In the genomic region with DNA sequence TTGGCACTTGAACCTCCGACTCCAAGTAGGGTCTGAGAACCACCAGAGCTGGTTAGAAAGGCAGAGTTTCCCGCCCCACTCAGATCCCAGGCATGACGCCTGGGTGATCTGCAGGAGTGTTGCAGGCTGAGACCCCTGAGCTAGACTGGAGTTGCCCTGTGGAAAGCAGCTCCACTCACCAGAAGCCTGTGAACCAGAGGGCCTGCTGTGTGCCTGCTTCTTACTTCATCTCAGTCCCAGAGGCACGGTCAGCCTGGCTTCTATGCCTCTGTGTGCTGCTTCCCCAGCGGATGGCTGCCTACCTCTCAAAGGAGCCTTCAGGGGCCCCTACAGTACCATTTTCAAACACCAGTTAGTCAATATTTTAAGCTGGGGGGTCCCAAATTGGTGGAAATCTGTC, we compare ENCODE assay signal across 17 cellular contexts. TPM values are rescaled to one million over a fixed set of nuclear protein-coding genes. Genes with fewer than 3 reads are reported as not detected.
A peak's percentile ranks its signal among the peaks of the same experiment; 100 is the strongest.
DNase-seq lines count a peak whose midpoint lies in the region; ATAC-seq and TF ChIP-seq lines count a peak whose summit lies in the region.
"Had no signal": no experiment of that assay in that cellular context is flagged by ENCODE, and none has a peak within 500 bp of the region (broad histone marks: within the 10 kb centered on the region; RNA-seq: fewer than 3 reads in every experiment).

No MANE protein-coding gene starts in this region.

- RAD21 ChIA-PET in HCT116 (lab: Charles Lee; ENCODE audit: low non-redundant PET in 1 of 2, low total read pairs in 2 of 2, uncharacterized antibody in 2 of 2, unreplicated experiment in 2 of 2), result no interaction called here

- H3K9ac ChIP-seq in HCT116 (ENCODE audit: low read length) (no peak overlapping the region), smooth muscle cell (ENCODE audit: low read depth) (peak overlapping the region; percentile 76)

- H3K27me3 ChIP-seq in HCT116 (ENCODE audit: insufficient read depth, low read length), result 0 out of 2 replicates have a peak, but pooled peaks cover 4% of the 10 kb centered on the region
- no peaks in the 10 kb centered on the region for H3K27me3 ChIP-seq in ascending aorta
- H3K27me3 ChIP-seq in left ventricle myocardium inferior (ENCODE audit: low read depth), result no peaks in the 10 kb centered on the region
- no peaks in the 10 kb centered on the region for H3K27me3 ChIP-seq in smooth muscle cell (ENCODE audit: low read depth)
- H3K27me3 ChIP-seq in SJCRH30, result no peaks in the 10 kb centered on the region

- H3K4me3 ChIP-seq in HCT116 (replicated peaks in 1 of 2; ENCODE audit: low read depth in 1 of 2, low read length in 2 of 2) (no peak overlapping the region), ascending aorta (no peak overlapping the region), left ventricle myocardium inferior (no peak overlapping the region), smooth muscle cell (no peak overlapping the region), SJCRH30 (no peak overlapping the region)
- H3K4me3 ChIP-seq: lower lobe of right lung had no signal

- H3K36me3 ChIP-seq in HCT116 (ENCODE audit: control insufficient read depth in 1 of 2, insufficient read depth in 2 of 2, low read length in 2 of 2) (no peaks in the 10 kb centered on the region), ascending aorta (no peaks in the 10 kb centered on the region), left ventricle myocardium inferior (no peaks in the 10 kb centered on the region), smooth muscle cell (ENCODE audit: low read depth) (no peaks in the 10 kb centered on the region), SJCRH30 (no peaks in the 10 kb centered on the region)
- H3K36me3 ChIP-seq: lower lobe of right lung had no signal

- H3K79me2 ChIP-seq in HCT116 (ENCODE audit: insufficient read depth, low read length) (no peaks in the 10 kb centered on the region), smooth muscle cell (ENCODE audit: low read depth) (no peaks in the 10 kb centered on the region)

- no peaks in the 10 kb centered on the region for H3K9me2 ChIP-seq in HCT116 (ENCODE audit: insufficient read depth)

- CTCF ChIA-PET in HCT116 (lab: Charles Lee), result interaction anchor here (1.4 kb wide), 1 partner anchor 328 kb away, joined by 4 read pairs; no protein-coding TSS in a partner anchor

- ATAC-seq in HCT116 (no peak), HG02885 (IDR thresholded peaks at IDR 0.05; ENCODE audit: poor library complexity, unreplicated experiment) (no peak)
- ATAC-seq: effector memory CD8-positive, alpha-beta T cell had no signal

- no TSS peak for BruUV-seq in HCT116 (replicated peaks; lab: Mats Ljungman, UMichigan)

- 73% methylated on average over 5 of the region's 5 CpGs for WGBS in smooth muscle cell (ENCODE audit: low lambda C conversion rate)

- TF ChIP-seq CTCF in HCT116 (IDR thresholded peaks at IDR 0.05 in 2 of 3, conservative IDR thresholded peaks at IDR 0.05 in 1 of 3; ENCODE audit: borderline replicate concordance in 1 of 3, insufficient read depth in 1 of 3, low read depth in 2 of 3, low read length in 2 of 3) (no peak), ascending aorta (IDR thresholded peaks at IDR 0.05) (no peak), left ventricle myocardium inferior (IDR thresholded peaks at IDR 0.05; ENCODE audit: borderline replicate concordance) (no peak), smooth muscle cell (IDR thresholded peaks at IDR 0.05; ENCODE audit: borderline replicate concordance, insufficient read depth, poor library complexity, severe bottlenecking) (no peak)

- H2AFZ ChIP-seq in HCT116 (ENCODE audit: low read depth, low read length, poor library complexity, severe bottlenecking) (peak overlapping the region; percentile 66), smooth muscle cell (ENCODE audit: low read depth) (peak overlapping the region; percentile 35)

- H4K20me1 ChIP-seq in HCT116 (ENCODE audit: insufficient read depth), result no peaks in the 10 kb centered on the region
- no peaks in the 10 kb centered on the region for H4K20me1 ChIP-seq in smooth muscle cell (ENCODE audit: low read depth)

- no peak for TF ChIP-seq RAD21 in HCT116 (IDR thresholded peaks at IDR 0.05; ENCODE audit: low read depth)

- intact Hi-C loops in HCT116 (cut with micrococcal nuclease) (no loop called here), ascending aorta (cut with DNase I) (loop anchor here (2.0 to 10.0 kb wide), 2 partner anchors 433 to 553 kb away; partner anchors contain the start of genes REV3L and TRAF3IP2), left ventricle myocardium inferior (cut with micrococcal nuclease) (no loop called here)

- H3K4me1 ChIP-seq in HCT116 (ENCODE audit: control insufficient read depth in 1 of 2, insufficient read depth in 2 of 2, low read length in 2 of 2) (peaks cover 0 to 13% of the 10 kb centered on the region in 2 experiments; a peak in 2 of 4 replicates), ascending aorta (peaks cover 5 to 31% of the 10 kb centered on the region in 2 donors), left ventricle myocardium inferior (peaks cover 10% of the 10 kb centered on the region), smooth muscle cell (ENCODE audit: low read depth) (peaks cover 9% of the 10 kb centered on the region), SJCRH30 (peaks cover 6% of the 10 kb centered on the region)

- TF ChIP-seq POLR2A in HCT116 (IDR thresholded peaks at IDR 0.05; ENCODE audit: borderline replicate concordance, extremely low read depth, insufficient read depth, insufficient read length), result no peak

- H3K4me2 ChIP-seq in HCT116 (ENCODE audit: low read length), result peak overlapping the region; percentile 42; the same call in 1 of the 2 replicates
- H3K4me2 ChIP-seq in smooth muscle cell, result peak overlapping the region; percentile 72

- H3K9me3 ChIP-seq in HCT116 (ENCODE audit: control insufficient read depth in 1 of 2, insufficient read depth in 1 of 2, low read depth in 1 of 2, low read length in 2 of 2) (no peaks in the 10 kb centered on the region), ascending aorta (no peaks in the 10 kb centered on the region), left ventricle myocardium inferior (replicated peaks) (no peaks in the 10 kb centered on the region), smooth muscle cell (replicated peaks; ENCODE audit: low read depth) (no peaks in the 10 kb centered on the region), SJCRH30 (replicated peaks) (no peaks in the 10 kb centered on the region)
- H3K9me3 ChIP-seq: lower lobe of right lung had no signal

- POLR2A ChIA-PET in HCT116 (lab: Charles Lee), result no interaction called here

- no peak for DNase-seq in HCT116 (ENCODE audit: low read depth, low spot score)
- no peak for DNase-seq in ascending aorta (ENCODE audit: low spot score in 2 of 2)
- no peak for DNase-seq in left ventricle myocardium inferior
- no peak for DNase-seq in smooth muscle cell (lab: John Stamatoyannopoulos, UW; ENCODE audit: unreplicated experiment)
- no peak for DNase-seq in DMS 273 treated with DMSO at 0.1 percent for 48 hours (lab: John Stamatoyannopoulos, UW)
- DNase-seq in SJCRH30, result no peak
- no peak for DNase-seq in activated CD8-positive, alpha-beta memory T cell treated with anti-CD3 and anti-CD28 coated beads, Interleukin-2, amount 50 U/mL, for 4 hours
- DNase-seq: effector memory CD8-positive, alpha-beta T cell; GDM1; lower lobe of right lung; NCI-H446 treated with DMSO at 0.1 percent for 48 hours; RPMI8226 had no signal

- H3K27ac ChIP-seq in HCT116 (ENCODE audit: low read depth, low read length) (no peak overlapping the region), ascending aorta (peak overlapping the region; percentile 83 to 93), left ventricle myocardium inferior (replicated peaks) (peak overlapping the region; percentile 73), smooth muscle cell (ENCODE audit: low read depth) (peak overlapping the region; percentile 84), SJCRH30 (no peak overlapping the region; the same call in 1 of the 2 replicates)
- H3K27ac ChIP-seq: lower lobe of right lung had no signal

- peaks cover 18% of the 10 kb centered on the region for H3F3A ChIP-seq in smooth muscle cell (ENCODE audit: low read depth)

TF ChIP-seq in HCT116, 20 proteins besides CTCF, POLR2A, EP300 and RAD21 (continues in another document):
- TF ChIP-seq FOSL1 (IDR thresholded peaks at IDR 0.05; ENCODE audit: low read depth) (no peak), JUND (IDR thresholded peaks at IDR 0.05) (no peak), ZFX (IDR thresholded peaks at IDR 0.05) (no peak), SRF (IDR thresholded peaks at IDR 0.05; ENCODE audit: low read depth) (no peak), SP1 (IDR thresholded peaks at IDR 0.05; ENCODE audit: low read depth) (no peak), EZH2 (IDR thresholded peaks at IDR 0.05) (no peak), TCF7L2 (IDR thresholded peaks at IDR 0.05; ENCODE audit: borderline replicate concordance, extremely low read depth, insufficient read depth, insufficient read length) (no peak), CEBPB (IDR thresholded peaks at IDR 0.05; ENCODE audit: low read depth) (no peak), EZH2phosphoT487 (IDR thresholded peaks at IDR 0.05; ENCODE audit: borderline replicate concordance) (no peak), CBX3 (IDR thresholded peaks at IDR 0.05; ENCODE audit: low read depth) (no peak)

RNA-seq across cellular contexts. Expression of gene CCN6, which starts 15.6 kb away (rescaled TPM):
- total RNA-seq in HCT116 (2021; ENCODE audit: unreplicated experiment) (not detected), ascending aorta (not detected), left ventricle myocardium inferior (not detected), smooth muscle cell (not detected in 2 replicates)
- polyA plus RNA-seq in HCT116 (2012), result 0.10 TPM in 1 of 2 replicates, not detected in the other
- 0.07 and 0.23 TPM in 2 replicates for polyA plus RNA-seq in smooth muscle cell
- total RNA-seq in SJCRH30 (2014; rRNA removed; shearing (Covaris generic)), result not detected in 2 replicates
- total RNA-seq: lower lobe of right lung, occipital lobe had no signal
- polyA plus RNA-seq: adipose tissue, CD14-positive monocyte, IgD-negative memory B cell had no signal

RNA-seq across cellular contexts. Expression of gene TUBE1, which starts 49.0 kb away (rescaled TPM):
- total RNA-seq in HCT116 (2021; ENCODE audit: unreplicated experiment) (42.5 TPM), ascending aorta (6.0 TPM), left ventricle myocardium inferior (28.5 TPM), smooth muscle cell (11.6 and 17.3 TPM in 2 replicates)
- 20.1 and 26.4 TPM in 2 replicates for polyA plus RNA-seq in HCT116 (2012)
- 9.5 and 9.9 TPM in 2 replicates for polyA plus RNA-seq in smooth muscle cell
- 71.3 and 84.5 TPM in 2 replicates for total RNA-seq in SJCRH30 (2014; rRNA removed; shearing (Covaris generic))

RNA-seq across cellular contexts. Expression of gene FAM229B, which starts 49.1 kb away (rescaled TPM):
- total RNA-seq in HCT116 (2021; ENCODE audit: unreplicated experiment), result 11.4 TPM
- 10.6 and 10.9 TPM in 2 replicates for polyA plus RNA-seq in HCT116 (2012)
- total RNA-seq in ascending aorta, result 5.5 TPM
- total RNA-seq in left ventricle myocardium inferior, result 69.5 TPM
- 13.0 and 20.7 TPM in 2 replicates for total RNA-seq in smooth muscle cell
- 28.2 and 42.7 TPM in 2 replicates for polyA plus RNA-seq in smooth muscle cell
- total RNA-seq in SJCRH30 (2014; rRNA removed; shearing (Covaris generic)), result 53.3 and 53.4 TPM in 2 replicates

Comparison
In these comparisons a context has a peak if more than half of its experiments do, and no peak if none do; other contexts are left out.
1. H3K27ac ChIP-seq: peak in ascending aorta (2 of 2), left ventricle myocardium inferior (single experiment) and smooth muscle cell (single experiment); none in HCT116 (single experiment) and SJCRH30 (single experiment).